11 cellular contexts compared by ENCODE assay signal in the genomic region with DNA sequence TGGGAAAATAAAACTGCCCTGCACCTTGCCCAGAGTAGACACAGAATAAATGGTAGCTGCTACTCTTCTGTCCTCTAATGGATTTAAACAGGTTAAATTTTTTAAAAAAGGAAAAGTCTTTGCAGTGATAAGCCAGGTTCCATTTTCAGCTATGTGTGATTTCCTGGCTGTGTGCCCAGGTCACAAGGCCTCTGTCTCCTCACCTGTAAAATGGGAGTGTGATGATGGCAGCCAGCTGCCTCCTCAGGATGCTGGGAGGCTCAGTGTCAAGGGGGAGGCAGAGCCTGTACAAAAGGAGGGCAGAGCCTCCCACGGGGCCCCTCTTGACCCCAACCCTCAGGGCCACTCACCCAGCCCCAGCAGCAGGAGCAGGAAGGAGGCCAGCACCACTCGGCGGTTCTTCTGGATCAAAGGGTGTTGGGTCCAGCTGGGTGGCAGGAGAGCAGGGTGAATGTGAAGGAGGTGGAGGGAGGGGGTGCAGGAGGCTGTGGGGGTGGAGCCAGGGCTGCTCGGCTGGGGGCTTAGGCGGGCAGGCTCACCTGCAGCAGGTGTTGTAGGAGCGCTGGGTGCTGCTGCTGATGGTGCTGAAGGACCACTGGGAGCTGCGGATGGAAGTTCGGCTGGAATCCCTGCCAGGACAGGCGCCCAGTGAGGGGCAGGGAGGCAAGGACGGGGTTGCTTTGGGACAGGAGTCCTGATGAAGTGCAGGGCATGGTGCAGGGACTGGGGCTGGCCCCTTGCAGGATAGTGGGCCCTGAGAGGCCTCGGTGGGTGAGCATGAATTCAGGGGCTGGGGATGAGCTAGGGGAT. TPM values are rescaled to one million over a fixed set of nuclear protein-coding genes. Genes with fewer than 3 reads are reported as not detected.
DNase-seq lines count a peak whose midpoint lies in the region; ATAC-seq and TF ChIP-seq lines count a peak whose summit lies in the region.
"Had no signal": no experiment of that assay in that cellular context is flagged by ENCODE, and none has a peak within 500 bp of the region (broad histone marks: within the 10 kb centered on the region; RNA-seq: fewer than 3 reads in every experiment).

No MANE protein-coding gene starts in this region.

- H3K4me3 ChIP-seq in fibroblast of the aortic adventitia (ENCODE audit: low read depth, low read length) = peak overlapping the region; percentile 78

- POLR2A ChIA-PET in WTC11 (lab: Charles Lee) = interaction anchor here (0.5 to 1.7 kb wide), 4 partner anchors 24 to 165 kb away, joined by 3 to 8 read pairs (median 4); partner anchors contain the start of genes CORO1B and PPP1CA

- H3K4me1 Mint-ChIP-seq in WTC11 = peaks cover 23% of the 10 kb centered on the region
- peaks cover 41% of the 10 kb centered on the region for H3K4me1 Mint-ChIP-seq in stimulated activated effector memory CD8-positive, alpha-beta T cell treated with anti-CD3 and anti-CD28 coated beads, Interleukin-12 subunit alpha, Interleukin-12 subunit beta, amount 100 ng/mL, for 72 hours

- intact Hi-C loops in posterior vena cava (cut with DNase I) = no loop called here

- H3K4me3 Mint-ChIP-seq in WTC11 = peak overlapping the region; percentile 87
- H3K4me3 Mint-ChIP-seq in stimulated activated effector memory CD8-positive, alpha-beta T cell treated with anti-CD3 and anti-CD28 coated beads, Interleukin-12 subunit alpha, Interleukin-12 subunit beta, amount 100 ng/mL, for 72 hours = peak overlapping the region; percentile 91

- ATAC-seq in WTC11 (no peak), HG03520 (IDR thresholded peaks at IDR 0.05; ENCODE audit: unreplicated experiment) (no peak)
- no peak for ATAC-seq in stimulated activated effector memory CD8-positive, alpha-beta T cell treated with anti-CD3 and anti-CD28 coated beads, Interleukin-12 subunit alpha, Interleukin-12 subunit beta, amount 100 ng/mL, for 72 hours

- H3K27ac Mint-ChIP-seq in WTC11 = no peak overlapping the region; the same call in 1 of the 2 replicates
- H3K27ac Mint-ChIP-seq in stimulated activated effector memory CD8-positive, alpha-beta T cell treated with anti-CD3 and anti-CD28 coated beads, Interleukin-12 subunit alpha, Interleukin-12 subunit beta, amount 100 ng/mL, for 72 hours = peak overlapping the region; percentile 91

- no peaks in the 10 kb centered on the region for H3K9me3 Mint-ChIP-seq in WTC11
- no peaks in the 10 kb centered on the region for H3K9me3 Mint-ChIP-seq in stimulated activated effector memory CD8-positive, alpha-beta T cell treated with anti-CD3 and anti-CD28 coated beads, Interleukin-12 subunit alpha, Interleukin-12 subunit beta, amount 100 ng/mL, for 72 hours

- no peaks in the 10 kb centered on the region for H3K36me3 Mint-ChIP-seq in WTC11
- H3K36me3 Mint-ChIP-seq in stimulated activated effector memory CD8-positive, alpha-beta T cell treated with anti-CD3 and anti-CD28 coated beads, Interleukin-12 subunit alpha, Interleukin-12 subunit beta, amount 100 ng/mL, for 72 hours = peaks cover 10% of the 10 kb centered on the region

- CTCF ChIA-PET in WTC11 (lab: Charles Lee) = interaction anchor here (0.6 to 2.8 kb wide), 8 partner anchors 31 to 183 kb away, joined by 3 to 28 read pairs (median 5); partner anchors contain the start of genes PITPNM1 and PPP1CA

- H3K27me3 Mint-ChIP-seq in WTC11 (ENCODE audit: low read depth) = peaks cover 11% of the 10 kb centered on the region

- TF ChIP-seq CTCF in WTC11 (IDR thresholded peaks at IDR 0.05) (no peak), fibroblast of the aortic adventitia (IDR thresholded peaks at IDR 0.05; ENCODE audit: insufficient read depth, low read length) (no peak)

- DNase-seq in NCI-H146 (lab: John Stamatoyannopoulos, UW) = peak; percentile 49
- DNase-seq in NCI-H146 treated with DMSO at 0.1 percent for 48 hours (lab: John Stamatoyannopoulos, UW; ENCODE audit: unreplicated experiment) = no peak
- no peak for DNase-seq in WTC11 (ENCODE audit: low spot score)
- DNase-seq in fibroblast of the aortic adventitia (ENCODE audit: low read depth) = no peak
- no peak for DNase-seq in stimulated activated effector memory CD8-positive, alpha-beta T cell treated with anti-CD3 and anti-CD28 coated beads, Interleukin-12 subunit alpha, Interleukin-12 subunit beta, amount 100 ng/mL, for 72 hours (ENCODE audit: low spot score in 2 of 2)
- no peak for DNase-seq in posterior vena cava (ENCODE audit: low spot score)
- DNase-seq in T1000 (lab: John Stamatoyannopoulos, UW) = no peak
- DNase-seq: retina had no signal

TF ChIP-seq in WTC11, 78 proteins besides CTCF, POLR2A, EP300 and RAD21:
- TF ChIP-seq ZMAT4 (CRISPR knock-in tag; IDR thresholded peaks at IDR 0.05) (0 out of 2 replicates have a peak, but pooled peaks have one; percentile 4), ZNF263 (CRISPR knock-in tag; IDR thresholded peaks at IDR 0.05; ENCODE audit: low read depth) (no peak)

RNA-seq across cellular contexts. Expression of gene TMEM134, which starts 1.9 kb away (rescaled TPM):
- 55.6 to 61.1 TPM (median 59.6 TPM) in 3 replicates for total RNA-seq in WTC11 (2021)
- 19.2 and 27.9 TPM in 2 replicates for total RNA-seq in fibroblast of the aortic adventitia (ENCODE audit: low replicate concordance)
- 10 to 100 TPM; 31.0 to 35.9 TPM for total RNA-seq in posterior vena cava

RNA-seq across cellular contexts. Expression of gene CABP4, which starts 12.0 kb away (rescaled TPM):
- total RNA-seq in WTC11 (2021) = 0.09 to 0.23 TPM in 2 of 3 replicates, not detected in the other
- total RNA-seq in fibroblast of the aortic adventitia (ENCODE audit: low replicate concordance) = not detected in 2 replicates
- 1 to 10 TPM; 1.2 to 2.2 TPM for total RNA-seq in posterior vena cava
- total RNA-seq: A172 had no signal

RNA-seq across cellular contexts. Expression of gene GPR152, which starts 14.6 kb away (rescaled TPM):
- total RNA-seq in WTC11 (2021) = not detected in 3 replicates
- not detected in 2 replicates for total RNA-seq in fibroblast of the aortic adventitia (ENCODE audit: low replicate concordance)
- total RNA-seq in posterior vena cava = not detected
- total RNA-seq: A172, subcutaneous adipose tissue had no signal

RNA-seq across cellular contexts. Expression of gene AIP, which starts 15.7 kb away (rescaled TPM):
- total RNA-seq in WTC11 (2021) = 32.8 to 42.1 TPM (median 40.0 TPM) in 3 replicates
- total RNA-seq in fibroblast of the aortic adventitia (ENCODE audit: low replicate concordance) = 38.4 and 75.9 TPM in 2 replicates
- total RNA-seq in posterior vena cava = 10 to 100 TPM; 44.4 to 50.5 TPM

RNA-seq across cellular contexts. Expression of gene CORO1B, which starts 23.9 kb away (rescaled TPM):
- total RNA-seq in WTC11 (2021) (100 to 109 TPM (median 102 TPM) in 3 replicates), fibroblast of the aortic adventitia (ENCODE audit: low replicate concordance) (42.3 and 76.4 TPM in 2 replicates), posterior vena cava (10 to 100 TPM; 62.6 to 79.7 TPM)
